In genomic region chr5:7671420-7671819, GRCh38 we compare ENCODE assay signal across 20 cellular contexts.
"Had no signal": no experiment of that assay in that cellular context is flagged by ENCODE, and none has a peak within 500 bp of the region (broad histone marks: within the 10 kb centered on the region; RNA-seq: fewer than 3 reads in every experiment).

No MANE protein-coding gene starts in this region.

- H3K4me3 ChIP-seq: body of pancreas, left ventricle myocardium inferior, mucosa of descending colon, neural progenitor cell, psoas muscle, tibial artery had no signal

- DNase-seq: activated CD4-positive, alpha-beta memory T cell treated with anti-CD3 and anti-CD28 coated beads for 36 hours; activated CD4-positive, alpha-beta T cell treated with anti-CD3 and anti-CD28 coated beads for 36 hours; activated naive CD4-positive, alpha-beta T cell; activated naive CD8-positive, alpha-beta T cell treated with anti-CD3 and anti-CD28 coated beads for 36 hours; amniotic stem cell; body of pancreas; caudate nucleus; head of caudate nucleus; kidney; left ventricle myocardium inferior; mucosa of descending colon; naive B cell; psoas muscle; right cardiac atrium; stimulated activated CD4-positive, alpha-beta T cell treated with anti-CD3 and anti-CD28 coated beads, Interleukin-2, amount 100 ng/mL, for 24 hours; stimulated activated naive CD4-positive, alpha-beta T cell treated with Interleukin-2 at 50 U/mL for 16 hours; tibial artery had no signal

- H3K4me1 ChIP-seq: body of pancreas, left ventricle myocardium inferior, neural progenitor cell, tibial artery had no signal

- H3K4me3 Mint-ChIP-seq: activated CD4-positive, alpha-beta memory T cell treated with anti-CD3 and anti-CD28 coated beads for 36 hours; activated CD4-positive, alpha-beta T cell treated with anti-CD3 and anti-CD28 coated beads for 36 hours; activated naive CD8-positive, alpha-beta T cell treated with anti-CD3 and anti-CD28 coated beads for 36 hours; activated T-helper 17 cell treated with anti-CD3 and anti-CD28 coated beads, Interleukin-2, amount 50 U/mL, for 72 hours; memory B cell; naive B cell; neural progenitor cell had no signal

- H3K27me3 ChIP-seq: body of pancreas, neural progenitor cell, tibial artery had no signal

- H3K27me3 Mint-ChIP-seq: activated CD4-positive, alpha-beta memory T cell treated with anti-CD3 and anti-CD28 coated beads for 36 hours; activated CD4-positive, alpha-beta T cell treated with anti-CD3 and anti-CD28 coated beads for 36 hours; activated naive CD8-positive, alpha-beta T cell treated with anti-CD3 and anti-CD28 coated beads for 36 hours; naive B cell had no signal

- H3K36me3 ChIP-seq: left ventricle myocardium inferior, neural progenitor cell, tibial artery had no signal

- H3K9me3 ChIP-seq: body of pancreas, left ventricle myocardium inferior, mucosa of descending colon, psoas muscle, tibial artery had no signal

- H3K27ac Mint-ChIP-seq: activated CD4-positive, alpha-beta memory T cell treated with anti-CD3 and anti-CD28 coated beads for 36 hours; activated CD4-positive, alpha-beta T cell treated with anti-CD3 and anti-CD28 coated beads for 36 hours; activated naive CD8-positive, alpha-beta T cell treated with anti-CD3 and anti-CD28 coated beads for 36 hours; activated T-helper 17 cell treated with anti-CD3 and anti-CD28 coated beads, Interleukin-2, amount 50 U/mL, for 72 hours; memory B cell; naive B cell; neural progenitor cell had no signal

- H3K27ac ChIP-seq: body of pancreas, left ventricle myocardium inferior, neural progenitor cell, psoas muscle, tibial artery had no signal

- H3K4me1 Mint-ChIP-seq: activated CD4-positive, alpha-beta T cell treated with anti-CD3 and anti-CD28 coated beads for 36 hours; activated naive CD8-positive, alpha-beta T cell treated with anti-CD3 and anti-CD28 coated beads for 36 hours; activated T-helper 17 cell treated with anti-CD3 and anti-CD28 coated beads, Interleukin-2, amount 50 U/mL, for 72 hours; memory B cell; naive B cell; neural progenitor cell had no signal

- ATAC-seq: activated CD4-positive, alpha-beta T cell treated with anti-CD3 and anti-CD28 coated beads for 36 hours; activated T-helper 17 cell treated with anti-CD3 and anti-CD28 coated beads, Interleukin-2, amount 50 U/mL, for 72 hours; body of pancreas; mucosa of descending colon; psoas muscle; right cardiac atrium had no signal

- H3K36me3 Mint-ChIP-seq: activated CD4-positive, alpha-beta memory T cell treated with anti-CD3 and anti-CD28 coated beads for 36 hours; activated naive CD8-positive, alpha-beta T cell treated with anti-CD3 and anti-CD28 coated beads for 36 hours; memory B cell; naive B cell; neural progenitor cell had no signal

- H3K9me3 Mint-ChIP-seq: activated CD4-positive, alpha-beta memory T cell treated with anti-CD3 and anti-CD28 coated beads for 36 hours; activated naive CD8-positive, alpha-beta T cell treated with anti-CD3 and anti-CD28 coated beads for 36 hours; activated T-helper 17 cell treated with anti-CD3 and anti-CD28 coated beads, Interleukin-2, amount 50 U/mL, for 72 hours had no signal
